3 cellular contexts compared by ENCODE assay signal in the genomic region with DNA sequence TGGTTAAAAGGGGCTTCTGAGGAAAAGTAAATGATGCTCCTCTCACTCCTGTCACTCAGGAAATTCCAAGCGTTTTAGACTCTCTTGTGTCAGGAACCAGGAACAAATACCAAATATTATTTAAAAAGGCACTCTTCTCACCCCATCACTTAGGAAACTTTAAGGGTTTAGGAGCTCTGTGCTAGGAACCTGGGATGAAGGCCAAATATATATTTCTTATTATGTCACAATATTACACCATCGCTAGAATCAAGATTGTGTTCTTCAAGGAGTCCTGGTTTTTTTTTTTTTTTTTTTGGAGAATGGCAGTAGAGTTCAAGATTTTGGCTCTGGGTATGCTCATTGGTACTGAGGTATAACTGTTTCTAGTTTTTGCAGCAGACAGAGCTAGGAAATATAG.
TF ChIP-seq lines count a peak whose summit lies in the region.

No MANE protein-coding gene starts in this region.

TF ChIP-seq in HEK293, 187 proteins besides CTCF, POLR2A, EP300 and RAD21:
- TF ChIP-seq, protein P1, sequence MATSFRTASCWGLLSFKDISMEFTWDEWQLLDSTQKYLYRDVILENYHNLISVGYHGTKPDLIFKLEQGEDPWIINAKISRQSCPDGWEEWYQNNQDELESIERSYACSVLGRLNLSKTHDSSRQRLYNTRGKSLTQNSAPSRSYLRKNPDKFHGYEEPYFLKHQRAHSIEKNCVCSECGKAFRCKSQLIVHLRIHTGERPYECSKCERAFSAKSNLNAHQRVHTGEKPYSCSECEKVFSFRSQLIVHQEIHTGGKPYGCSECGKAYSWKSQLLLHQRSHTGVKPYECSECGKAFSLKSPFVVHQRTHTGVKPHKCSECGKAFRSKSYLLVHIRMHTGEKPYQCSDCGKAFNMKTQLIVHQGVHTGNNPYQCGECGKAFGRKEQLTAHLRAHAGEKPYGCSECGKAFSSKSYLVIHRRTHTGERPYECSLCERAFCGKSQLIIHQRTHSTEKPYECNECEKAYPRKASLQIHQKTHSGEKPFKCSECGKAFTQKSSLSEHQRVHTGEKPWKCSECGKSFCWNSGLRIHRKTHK (tag by site-specific recombination; IDR thresholded peaks at IDR 0.05) = no peak
- TF ChIP-seq, protein P2, sequence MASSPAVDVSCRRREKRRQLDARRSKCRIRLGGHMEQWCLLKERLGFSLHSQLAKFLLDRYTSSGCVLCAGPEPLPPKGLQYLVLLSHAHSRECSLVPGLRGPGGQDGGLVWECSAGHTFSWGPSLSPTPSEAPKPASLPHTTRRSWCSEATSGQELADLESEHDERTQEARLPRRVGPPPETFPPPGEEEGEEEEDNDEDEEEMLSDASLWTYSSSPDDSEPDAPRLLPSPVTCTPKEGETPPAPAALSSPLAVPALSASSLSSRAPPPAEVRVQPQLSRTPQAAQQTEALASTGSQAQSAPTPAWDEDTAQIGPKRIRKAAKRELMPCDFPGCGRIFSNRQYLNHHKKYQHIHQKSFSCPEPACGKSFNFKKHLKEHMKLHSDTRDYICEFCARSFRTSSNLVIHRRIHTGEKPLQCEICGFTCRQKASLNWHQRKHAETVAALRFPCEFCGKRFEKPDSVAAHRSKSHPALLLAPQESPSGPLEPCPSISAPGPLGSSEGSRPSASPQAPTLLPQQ (tag by site-specific recombination; IDR thresholded peaks at IDR 0.05) = peak; percentile 57; the same call in 1 of the 2 replicates
- TF ChIP-seq, protein P3, sequence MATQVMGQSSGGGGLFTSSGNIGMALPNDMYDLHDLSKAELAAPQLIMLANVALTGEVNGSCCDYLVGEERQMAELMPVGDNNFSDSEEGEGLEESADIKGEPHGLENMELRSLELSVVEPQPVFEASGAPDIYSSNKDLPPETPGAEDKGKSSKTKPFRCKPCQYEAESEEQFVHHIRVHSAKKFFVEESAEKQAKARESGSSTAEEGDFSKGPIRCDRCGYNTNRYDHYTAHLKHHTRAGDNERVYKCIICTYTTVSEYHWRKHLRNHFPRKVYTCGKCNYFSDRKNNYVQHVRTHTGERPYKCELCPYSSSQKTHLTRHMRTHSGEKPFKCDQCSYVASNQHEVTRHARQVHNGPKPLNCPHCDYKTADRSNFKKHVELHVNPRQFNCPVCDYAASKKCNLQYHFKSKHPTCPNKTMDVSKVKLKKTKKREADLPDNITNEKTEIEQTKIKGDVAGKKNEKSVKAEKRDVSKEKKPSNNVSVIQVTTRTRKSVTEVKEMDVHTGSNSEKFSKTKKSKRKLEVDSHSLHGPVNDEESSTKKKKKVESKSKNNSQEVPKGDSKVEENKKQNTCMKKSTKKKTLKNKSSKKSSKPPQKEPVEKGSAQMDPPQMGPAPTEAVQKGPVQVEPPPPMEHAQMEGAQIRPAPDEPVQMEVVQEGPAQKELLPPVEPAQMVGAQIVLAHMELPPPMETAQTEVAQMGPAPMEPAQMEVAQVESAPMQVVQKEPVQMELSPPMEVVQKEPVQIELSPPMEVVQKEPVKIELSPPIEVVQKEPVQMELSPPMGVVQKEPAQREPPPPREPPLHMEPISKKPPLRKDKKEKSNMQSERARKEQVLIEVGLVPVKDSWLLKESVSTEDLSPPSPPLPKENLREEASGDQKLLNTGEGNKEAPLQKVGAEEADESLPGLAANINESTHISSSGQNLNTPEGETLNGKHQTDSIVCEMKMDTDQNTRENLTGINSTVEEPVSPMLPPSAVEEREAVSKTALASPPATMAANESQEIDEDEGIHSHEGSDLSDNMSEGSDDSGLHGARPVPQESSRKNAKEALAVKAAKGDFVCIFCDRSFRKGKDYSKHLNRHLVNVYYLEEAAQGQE (tag by site-specific recombination; IDR thresholded peaks at IDR 0.05) = no peak
TF ChIP-seq in HEK293: peak in this region for 1.

TF ChIP-seq in GM23338, 12 proteins besides CTCF, POLR2A, EP300 and RAD21 (continued from another document and continues in another):
- TF ChIP-seq, protein P4, sequence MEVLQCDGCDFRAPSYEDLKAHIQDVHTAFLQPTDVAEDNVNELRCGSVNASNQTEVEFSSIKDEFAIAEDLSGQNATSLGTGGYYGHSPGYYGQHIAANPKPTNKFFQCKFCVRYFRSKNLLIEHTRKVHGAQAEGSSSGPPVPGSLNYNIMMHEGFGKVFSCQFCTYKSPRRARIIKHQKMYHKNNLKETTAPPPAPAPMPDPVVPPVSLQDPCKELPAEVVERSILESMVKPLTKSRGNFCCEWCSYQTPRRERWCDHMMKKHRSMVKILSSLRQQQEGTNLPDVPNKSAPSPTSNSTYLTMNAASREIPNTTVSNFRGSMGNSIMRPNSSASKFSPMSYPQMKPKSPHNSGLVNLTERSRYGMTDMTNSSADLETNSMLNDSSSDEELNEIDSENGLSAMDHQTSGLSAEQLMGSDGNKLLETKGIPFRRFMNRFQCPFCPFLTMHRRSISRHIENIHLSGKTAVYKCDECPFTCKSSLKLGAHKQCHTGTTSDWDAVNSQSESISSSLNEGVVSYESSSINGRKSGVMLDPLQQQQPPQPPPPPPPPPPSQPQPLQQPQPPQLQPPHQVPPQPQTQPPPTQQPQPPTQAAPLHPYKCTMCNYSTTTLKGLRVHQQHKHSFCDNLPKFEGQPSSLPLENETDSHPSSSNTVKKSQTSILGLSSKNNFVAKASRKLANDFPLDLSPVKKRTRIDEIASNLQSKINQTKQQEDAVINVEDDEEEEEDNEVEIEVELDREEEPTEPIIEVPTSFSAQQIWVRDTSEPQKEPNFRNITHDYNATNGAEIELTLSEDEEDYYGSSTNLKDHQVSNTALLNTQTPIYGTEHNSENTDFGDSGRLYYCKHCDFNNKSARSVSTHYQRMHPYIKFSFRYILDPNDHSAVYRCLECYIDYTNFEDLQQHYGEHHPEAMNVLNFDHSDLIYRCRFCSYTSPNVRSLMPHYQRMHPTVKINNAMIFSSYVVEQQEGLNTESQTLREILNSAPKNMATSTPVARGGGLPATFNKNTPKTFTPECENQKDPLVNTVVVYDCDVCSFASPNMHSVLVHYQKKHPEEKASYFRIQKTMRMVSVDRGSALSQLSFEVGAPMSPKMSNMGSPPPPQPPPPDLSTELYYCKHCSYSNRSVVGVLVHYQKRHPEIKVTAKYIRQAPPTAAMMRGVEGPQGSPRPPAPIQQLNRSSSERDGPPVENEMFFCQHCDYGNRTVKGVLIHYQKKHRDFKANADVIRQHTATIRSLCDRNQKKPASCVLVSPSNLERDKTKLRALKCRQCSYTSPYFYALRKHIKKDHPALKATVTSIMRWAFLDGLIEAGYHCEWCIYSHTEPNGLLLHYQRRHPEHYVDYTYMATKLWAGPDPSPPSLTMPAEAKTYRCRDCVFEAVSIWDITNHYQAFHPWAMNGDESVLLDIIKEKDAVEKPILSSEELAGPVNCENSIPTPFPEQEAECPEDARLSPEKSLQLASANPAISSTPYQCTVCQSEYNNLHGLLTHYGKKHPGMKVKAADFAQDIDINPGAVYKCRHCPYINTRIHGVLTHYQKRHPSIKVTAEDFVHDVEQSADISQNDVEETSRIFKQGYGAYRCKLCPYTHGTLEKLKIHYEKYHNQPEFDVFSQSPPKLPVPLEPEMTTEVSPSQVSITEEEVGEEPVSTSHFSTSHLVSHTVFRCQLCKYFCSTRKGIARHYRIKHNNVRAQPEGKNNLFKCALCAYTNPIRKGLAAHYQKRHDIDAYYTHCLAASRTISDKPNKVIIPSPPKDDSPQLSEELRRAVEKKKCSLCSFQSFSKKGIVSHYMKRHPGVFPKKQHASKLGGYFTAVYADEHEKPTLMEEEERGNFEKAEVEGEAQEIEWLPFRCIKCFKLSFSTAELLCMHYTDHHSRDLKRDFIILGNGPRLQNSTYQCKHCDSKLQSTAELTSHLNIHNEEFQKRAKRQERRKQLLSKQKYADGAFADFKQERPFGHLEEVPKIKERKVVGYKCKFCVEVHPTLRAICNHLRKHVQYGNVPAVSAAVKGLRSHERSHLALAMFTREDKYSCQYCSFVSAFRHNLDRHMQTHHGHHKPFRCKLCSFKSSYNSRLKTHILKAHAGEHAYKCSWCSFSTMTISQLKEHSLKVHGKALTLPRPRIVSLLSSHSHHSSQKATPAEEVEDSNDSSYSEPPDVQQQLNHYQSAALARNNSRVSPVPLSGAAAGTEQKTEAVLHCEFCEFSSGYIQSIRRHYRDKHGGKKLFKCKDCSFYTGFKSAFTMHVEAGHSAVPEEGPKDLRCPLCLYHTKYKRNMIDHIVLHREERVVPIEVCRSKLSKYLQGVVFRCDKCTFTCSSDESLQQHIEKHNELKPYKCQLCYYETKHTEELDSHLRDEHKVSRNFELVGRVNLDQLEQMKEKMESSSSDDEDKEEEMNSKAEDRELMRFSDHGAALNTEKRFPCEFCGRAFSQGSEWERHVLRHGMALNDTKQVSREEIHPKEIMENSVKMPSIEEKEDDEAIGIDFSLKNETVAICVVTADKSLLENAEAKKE (CRISPR knock-in tag; IDR thresholded peaks at IDR 0.05) = no peak
- TF ChIP-seq EZH2phosphoT487 (IDR thresholded peaks at IDR 0.05; ENCODE audit: unreplicated experiment) (no peak), STAT1 (IDR thresholded peaks at IDR 0.05; ENCODE audit: unreplicated experiment) (no peak)

TF ChIP-seq in SK-N-SH, 30 proteins besides CTCF, POLR2A, EP300 and RAD21 (continued from another document):
- TF ChIP-seq, protein P5, sequence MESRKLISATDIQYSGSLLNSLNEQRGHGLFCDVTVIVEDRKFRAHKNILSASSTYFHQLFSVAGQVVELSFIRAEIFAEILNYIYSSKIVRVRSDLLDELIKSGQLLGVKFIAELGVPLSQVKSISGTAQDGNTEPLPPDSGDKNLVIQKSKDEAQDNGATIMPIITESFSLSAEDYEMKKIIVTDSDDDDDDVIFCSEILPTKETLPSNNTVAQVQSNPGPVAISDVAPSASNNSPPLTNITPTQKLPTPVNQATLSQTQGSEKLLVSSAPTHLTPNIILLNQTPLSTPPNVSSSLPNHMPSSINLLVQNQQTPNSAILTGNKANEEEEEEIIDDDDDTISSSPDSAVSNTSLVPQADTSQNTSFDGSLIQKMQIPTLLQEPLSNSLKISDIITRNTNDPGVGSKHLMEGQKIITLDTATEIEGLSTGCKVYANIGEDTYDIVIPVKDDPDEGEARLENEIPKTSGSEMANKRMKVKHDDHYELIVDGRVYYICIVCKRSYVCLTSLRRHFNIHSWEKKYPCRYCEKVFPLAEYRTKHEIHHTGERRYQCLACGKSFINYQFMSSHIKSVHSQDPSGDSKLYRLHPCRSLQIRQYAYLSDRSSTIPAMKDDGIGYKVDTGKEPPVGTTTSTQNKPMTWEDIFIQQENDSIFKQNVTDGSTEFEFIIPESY (IDR thresholded peaks at IDR 0.05; ENCODE audit: borderline replicate concordance, low read depth) = no peak
- no peak for TF ChIP-seq MXI1 (IDR thresholded peaks at IDR 0.05; ENCODE audit: low read depth, low read length)
- no peak for TF ChIP-seq EZH2phosphoT487 (IDR thresholded peaks at IDR 0.05; ENCODE audit: borderline replicate concordance, low read depth)
- TF ChIP-seq SMC3 (IDR thresholded peaks at IDR 0.05; ENCODE audit: low read depth, low read length) = no peak
- TF ChIP-seq CHD2 (IDR thresholded peaks at IDR 0.05; ENCODE audit: low read length, partially characterized antibody) = no peak
- TF ChIP-seq, protein P6, sequence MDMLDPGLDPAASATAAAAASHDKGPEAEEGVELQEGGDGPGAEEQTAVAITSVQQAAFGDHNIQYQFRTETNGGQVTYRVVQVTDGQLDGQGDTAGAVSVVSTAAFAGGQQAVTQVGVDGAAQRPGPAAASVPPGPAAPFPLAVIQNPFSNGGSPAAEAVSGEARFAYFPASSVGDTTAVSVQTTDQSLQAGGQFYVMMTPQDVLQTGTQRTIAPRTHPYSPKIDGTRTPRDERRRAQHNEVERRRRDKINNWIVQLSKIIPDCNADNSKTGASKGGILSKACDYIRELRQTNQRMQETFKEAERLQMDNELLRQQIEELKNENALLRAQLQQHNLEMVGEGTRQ (IDR thresholded peaks at IDR 0.05; ENCODE audit: borderline replicate concordance, low read depth, low read length) = no peak
TF ChIP-seq in SK-N-SH: peak in this region for 0.
